In the genomic region with DNA sequence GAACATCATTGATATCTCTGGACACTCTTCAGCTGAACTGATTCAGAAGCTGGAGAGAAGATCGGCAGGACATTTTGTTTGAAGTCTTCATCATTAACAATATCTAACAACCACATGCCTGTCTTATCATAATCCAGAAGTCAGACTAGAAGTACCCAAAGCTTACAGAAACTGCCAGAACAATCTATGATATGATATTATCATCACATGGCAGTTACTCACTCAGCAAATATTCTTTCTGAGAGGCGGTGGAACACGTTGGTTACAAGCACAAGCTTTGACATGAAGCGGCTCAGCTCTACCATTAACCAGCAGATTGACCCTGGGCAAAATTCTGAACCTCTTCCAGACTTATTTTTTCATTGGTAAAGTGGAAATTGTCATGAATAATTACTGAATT, we compare ENCODE assay signal across 16 cellular contexts.
"Had no signal": no experiment of that assay in that cellular context is flagged by ENCODE, and none has a peak within 500 bp of the region (broad histone marks: within the 10 kb centered on the region; RNA-seq: fewer than 3 reads in every experiment).

No MANE protein-coding gene starts in this region.

- H3K27ac ChIP-seq: esophagus muscularis mucosa, heart left ventricle, upper lobe of right lung had no signal

- ATAC-seq: activated T-helper 17 cell treated with anti-CD3 and anti-CD28 coated beads, Interleukin-2, amount 50 U/mL, for 72 hours; heart left ventricle; left ventricle myocardium superior; stimulated activated naive CD8-positive, alpha-beta T cell treated with anti-CD3 and anti-CD28 coated beads, Interleukin-15, Interleukin-2, amounts not matched to agents 100 U/mL and 50 U/mL, for 24 hours; upper lobe of right lung had no signal

- DNase-seq: activated B cell treated with CpG ODN at 0.5 μM for 24 hours; activated CD4-positive, alpha-beta T cell treated with anti-CD3 and anti-CD28 coated beads, Interleukin-2, amount 10 ng/mL, durations not matched to agents 24 days and 14 days; activated CD8-positive, alpha-beta memory T cell treated with anti-CD3 and anti-CD28 coated beads for 24 hours; activated naive CD4-positive, alpha-beta T cell treated with anti-CD3 and anti-CD28 coated beads for 36 hours; activated T-cell treated with anti-CD3 and anti-CD28 coated beads for 4 hours; cerebellar nuclear complex; dermis blood vessel endothelial cell; heart left ventricle; left ventricle myocardium superior; stimulated activated CD4-positive, alpha-beta T cell treated with anti-CD3 and anti-CD28 coated beads, Interleukin-4, amount 100 ng/mL, for 1 hour; stimulated activated CD8-positive, alpha-beta memory T cell treated with anti-CD3 and anti-CD28 coated beads, Interleukin-4, amount 100 ng/mL, for 48 hours; stimulated activated naive CD8-positive, alpha-beta T cell treated with anti-CD3 and anti-CD28 coated beads, Interleukin-15, Interleukin-2, amounts not matched to agents 100 U/mL and 50 U/mL, for 24 hours; T-helper 1 cell; upper lobe of right lung had no signal

- H3K9me3 ChIP-seq: esophagus muscularis mucosa, heart left ventricle, upper lobe of right lung had no signal

- H3K27me3 ChIP-seq: esophagus muscularis mucosa, heart left ventricle, upper lobe of right lung had no signal

- H3K36me3 ChIP-seq: esophagus muscularis mucosa, heart left ventricle, upper lobe of right lung had no signal

- H3K4me3 ChIP-seq: esophagus muscularis mucosa, heart left ventricle, upper lobe of right lung had no signal

- H3K4me1 ChIP-seq: esophagus muscularis mucosa, heart left ventricle, upper lobe of right lung had no signal
